8 cellular contexts compared by ENCODE assay signal in genomic region chr19:53868091-53868891, GRCh38. TPM values are rescaled to one million over a fixed set of nuclear protein-coding genes. Genes with fewer than 3 reads are reported as not detected.
DNase-seq lines count a peak whose midpoint lies in the region; ATAC-seq and TF ChIP-seq lines count a peak whose summit lies in the region.

No MANE protein-coding gene starts in this region.

- peaks cover 44% of the 10 kb centered on the region for H3K4me1 Mint-ChIP-seq in activated naive CD8-positive, alpha-beta T cell treated with anti-CD3 and anti-CD28 coated beads, Interleukin-2, amount 50 U/mL, for 24 hours

- H3K27ac Mint-ChIP-seq in activated naive CD8-positive, alpha-beta T cell treated with anti-CD3 and anti-CD28 coated beads, Interleukin-2, amount 50 U/mL, for 24 hours, result peak overlapping the region; percentile 94

- TF ChIP-seq POLR2A in NB4 (IDR thresholded peaks at IDR 0.05; ENCODE audit: extremely low read depth, insufficient read length), result no peak

- DNase-seq in EH (ENCODE audit: low read depth), result peak; percentile 78
- DNase-seq in NB4 (ENCODE audit: low read depth), result peak; percentile 53
- DNase-seq in activated naive CD8-positive, alpha-beta T cell treated with anti-CD3 and anti-CD28 coated beads, Interleukin-2, amount 50 U/mL, for 24 hours, result peak; percentile 48
- DNase-seq in left cardiac atrium, result peak; percentile 77
- peak; percentile 30 for DNase-seq in pons (ENCODE audit: low spot score)
- no peak for DNase-seq in OCI-M2 (lab: John Stamatoyannopoulos, UW; ENCODE audit: unreplicated experiment)
- no peak for DNase-seq in activated CD4-positive, CD25-positive, alpha-beta regulatory T cell treated with anti-CD3 and anti-CD28 coated beads, Interleukin-2, amount 50 U/mL, for 72 hours
- no peak for DNase-seq in NCI-H1105 treated with DMSO at 0.1 percent for 48 hours (lab: John Stamatoyannopoulos, UW)

- H3K27me3 Mint-ChIP-seq in activated naive CD8-positive, alpha-beta T cell treated with anti-CD3 and anti-CD28 coated beads, Interleukin-2, amount 50 U/mL, for 24 hours, result no peaks in the 10 kb centered on the region

- H3K4me3 Mint-ChIP-seq in activated naive CD8-positive, alpha-beta T cell treated with anti-CD3 and anti-CD28 coated beads, Interleukin-2, amount 50 U/mL, for 24 hours, result peak overlapping the region; percentile 92

- peaks cover 11% of the 10 kb centered on the region for H3K36me3 Mint-ChIP-seq in activated naive CD8-positive, alpha-beta T cell treated with anti-CD3 and anti-CD28 coated beads, Interleukin-2, amount 50 U/mL, for 24 hours (ENCODE audit: low read depth)

- no peaks in the 10 kb centered on the region for H3K9me3 Mint-ChIP-seq in activated naive CD8-positive, alpha-beta T cell treated with anti-CD3 and anti-CD28 coated beads, Interleukin-2, amount 50 U/mL, for 24 hours

- peak overlapping the region; percentile 74 for H3K4me3 ChIP-seq in NB4 (ENCODE audit: low read depth, low read length)

- ATAC-seq in activated naive CD8-positive, alpha-beta T cell treated with anti-CD3 and anti-CD28 coated beads, Interleukin-2, amount 50 U/mL, for 24 hours, result no peak
- ATAC-seq in left cardiac atrium, result peak; percentile 21 to 36

- intact Hi-C loops in left cardiac atrium (cut with DNase I), result no loop called here

- no peak for TF ChIP-seq CTCF in NB4 (IDR thresholded peaks at IDR 0.05; ENCODE audit: low read depth, low read length)

RNA-seq across cellular contexts. Expression of gene MYADM, which starts 0.6 kb away (rescaled TPM):
- total RNA-seq in left cardiac atrium, result 100 to 1,000 TPM; 106 to 209 TPM

RNA-seq across cellular contexts. Expression of gene PRKCG, which starts 13.7 kb away (rescaled TPM):
- total RNA-seq in left cardiac atrium, result not detected

RNA-seq across cellular contexts. Expression of gene CACNG7, which starts 40.8 kb away (rescaled TPM):
- total RNA-seq in left cardiac atrium, result not detected

RNA-seq across cellular contexts. Expression of gene NLRP12, which starts 44.2 kb away (rescaled TPM):
- under 1 TPM; 0.56 to 0.84 TPM for total RNA-seq in left cardiac atrium

Comparison
In these comparisons a context has a peak if more than half of its experiments do, and no peak if none do; other contexts are left out.
1. DNase-seq: peak in EH (single experiment), NB4 (single experiment), activated naive CD8-positive, alpha-beta T cell treated with anti-CD3 and anti-CD28 coated beads, Interleukin-2, amount 50 U/mL, for 24 hours (single experiment), left cardiac atrium (single experiment) and pons (single experiment); none in OCI-M2 (single experiment), activated CD4-positive, CD25-positive, alpha-beta regulatory T cell treated with anti-CD3 and anti-CD28 coated beads, Interleukin-2, amount 50 U/mL, for 72 hours (single experiment) and NCI-H1105 treated with DMSO at 0.1 percent for 48 hours (single experiment).